ENCODE assay signal across 9 cellular contexts in genomic region chr10:18583575-18584270, GRCh38.
DNase-seq lines count a peak whose midpoint lies in the region; ATAC-seq and TF ChIP-seq lines count a peak whose summit lies in the region.
"Had no signal": no experiment of that assay in that cellular context is flagged by ENCODE, and none has a peak within 500 bp of the region (broad histone marks: within the 10 kb centered on the region; RNA-seq: fewer than 3 reads in every experiment).

No MANE protein-coding gene starts in this region.

- H3K9ac ChIP-seq in DND-41 (ENCODE audit: low read depth, low read length), result peak overlapping the region; percentile 22; the same call in 1 of the 2 replicates

- ATAC-seq in DND-41 (ENCODE audit: insufficient read depth, low read depth) (no peak), GM23338 (peak; percentile 55; the same call in 2 of the 3 replicates), RWPE2 (ENCODE audit: low read depth) (no peak), HG02840 (IDR thresholded peaks at IDR 0.05; ENCODE audit: low FRiP score, unreplicated experiment) (no peak), GM19467 (IDR thresholded peaks at IDR 0.05; ENCODE audit: unreplicated experiment) (no peak)

- H3K9me3 ChIP-seq in DND-41 (ENCODE audit: insufficient read depth, low read length, severe bottlenecking) (peaks cover 10% of the 10 kb centered on the region), RWPE2 (ENCODE audit: severe bottlenecking) (no peaks in the 10 kb centered on the region), hepatocyte (ENCODE audit: low read depth) (no peaks in the 10 kb centered on the region), esophagus squamous epithelium (no peaks in the 10 kb centered on the region)
- H3K9me3 ChIP-seq: thyroid gland had no signal

- H3K4me2 ChIP-seq in DND-41 (ENCODE audit: insufficient read depth, low read length), result peak overlapping the region; percentile 16
- H3K4me2 ChIP-seq in GM23338, result no peak overlapping the region
- H3K4me2 ChIP-seq in hepatocyte, result no peak overlapping the region

- H3K9me2 ChIP-seq in GM23338 (ENCODE audit: insufficient read depth) (no peaks in the 10 kb centered on the region), hepatocyte (replicated peaks; ENCODE audit: insufficient read depth) (no peaks in the 10 kb centered on the region)

- TF ChIP-seq CTCF in DND-41 (IDR thresholded peaks at IDR 0.05; ENCODE audit: borderline replicate concordance, extremely low read depth, low read length, poor library complexity, severe bottlenecking), result peak; percentile 40
- peak; percentile 25 to 37; a peak in 3 of 4 replicates for TF ChIP-seq CTCF in GM23338 (conservative IDR thresholded peaks at IDR 0.05; ENCODE audit: low read depth in 2 of 2)
- peak; percentile 44 for TF ChIP-seq CTCF in RWPE2 (IDR thresholded peaks at IDR 0.05; ENCODE audit: poor library complexity, severe bottlenecking)
- peak; percentile 21 for TF ChIP-seq CTCF in hepatocyte (IDR thresholded peaks at IDR 0.05; ENCODE audit: poor library complexity)
- TF ChIP-seq CTCF in esophagus squamous epithelium (IDR thresholded peaks at IDR 0.05), result peak in 2 of 6 experiments; percentile 10 to 22

- H3F3A ChIP-seq in GM23338 (replicated peaks; ENCODE audit: low read depth), result no peaks in the 10 kb centered on the region

- H3K27me3 ChIP-seq in DND-41 (ENCODE audit: insufficient read depth, low read length, poor library complexity) (no peaks in the 10 kb centered on the region), GM23338 (ENCODE audit: insufficient read depth) (no peaks in the 10 kb centered on the region), RWPE2 (ENCODE audit: insufficient read depth, poor library complexity, severe bottlenecking) (no peaks in the 10 kb centered on the region), hepatocyte (no peaks in the 10 kb centered on the region), esophagus squamous epithelium (no peaks in the 10 kb centered on the region)
- H3K27me3 ChIP-seq: thyroid gland had no signal

- H3K27ac Mint-ChIP-seq in GM23338, result no peak overlapping the region

- peaks cover 2% of the 10 kb centered on the region for H3K27me3 Mint-ChIP-seq in GM23338 (ENCODE audit: insufficient read depth, low read depth, poor library complexity)

- no peak for DNase-seq in DND-41
- DNase-seq in GM23338 (ENCODE audit: low spot score), result no peak
- DNase-seq in RWPE2 (ENCODE audit: low spot score), result no peak
- DNase-seq in hepatocyte (ENCODE audit: low spot score), result no peak
- no peak for DNase-seq in esophagus squamous epithelium (lab: John Stamatoyannopoulos, UW)
- DNase-seq: stimulated activated CD4-positive, alpha-beta T cell treated with anti-CD3 and anti-CD28 coated beads, Interleukin-4, amount 100 ng/mL, for 4 hours; thyroid gland had no signal

- peak overlapping the region; percentile 75 for H3K27ac ChIP-seq in DND-41 (ENCODE audit: low read length)
- H3K27ac ChIP-seq in GM23338 (ENCODE audit: low read depth), result no peak overlapping the region
- H3K27ac ChIP-seq in RWPE2 (ENCODE audit: poor library complexity, severe bottlenecking), result no peak overlapping the region
- H3K27ac ChIP-seq in hepatocyte, result no peak overlapping the region
- no peak overlapping the region for H3K27ac ChIP-seq in esophagus squamous epithelium
- H3K27ac ChIP-seq: thyroid gland had no signal

- peaks cover 9% of the 10 kb centered on the region; the same call in 2 of the 3 replicates for H3K4me1 Mint-ChIP-seq in GM23338

- H3K36me3 Mint-ChIP-seq in GM23338 (ENCODE audit: low read depth), result peaks cover 72% of the 10 kb centered on the region

- no peak overlapping the region for H2AFZ ChIP-seq in DND-41 (ENCODE audit: low read depth, low read length)
- H2AFZ ChIP-seq in GM23338, result no peak overlapping the region
- H2AFZ ChIP-seq in hepatocyte, result no peak overlapping the region

- H3K36me3 ChIP-seq in DND-41 (ENCODE audit: insufficient read depth, low read length) (peaks cover 63% of the 10 kb centered on the region), GM23338 (ENCODE audit: insufficient read depth) (0 out of 2 replicates have a peak, but pooled peaks cover 9% of the 10 kb centered on the region), RWPE2 (ENCODE audit: low read depth) (peaks cover 27% of the 10 kb centered on the region), hepatocyte (replicated peaks; ENCODE audit: insufficient read depth, low read depth) (no peaks in the 10 kb centered on the region), esophagus squamous epithelium (peaks cover 0 to 77% (median 4%) of the 10 kb centered on the region in 3 donors)

- intact Hi-C loops in esophagus squamous epithelium (cut with DNase I), result no loop called here

- H3K4me3 ChIP-seq in DND-41 (ENCODE audit: low read depth in 1 of 2, low read length in 2 of 2) (no peak overlapping the region; a peak in 1 of 4 replicates), GM23338 (no peak overlapping the region), RWPE2 (ENCODE audit: severe bottlenecking) (no peak overlapping the region), hepatocyte (no peak overlapping the region), esophagus squamous epithelium (no peak overlapping the region)
- H3K4me3 ChIP-seq: thyroid gland had no signal

- H3K79me2 ChIP-seq in DND-41 (ENCODE audit: insufficient read depth, low read length), result no peaks in the 10 kb centered on the region
- H3K79me2 ChIP-seq in GM23338 (replicated peaks; ENCODE audit: insufficient read depth), result peaks cover under 1% of the 10 kb centered on the region; the same call in 1 of the 2 replicates
- H3K79me2 ChIP-seq in hepatocyte, result no peaks in the 10 kb centered on the region

- H3K9me3 Mint-ChIP-seq in GM23338, result peaks cover 7% of the 10 kb centered on the region

- no peaks in the 10 kb centered on the region for H4K20me1 ChIP-seq in DND-41 (ENCODE audit: insufficient read depth, low read length)
- no peaks in the 10 kb centered on the region for H4K20me1 ChIP-seq in GM23338 (replicated peaks; ENCODE audit: insufficient read depth)
- no peaks in the 10 kb centered on the region for H4K20me1 ChIP-seq in hepatocyte (ENCODE audit: insufficient read depth, poor library complexity, severe bottlenecking)

- H3K4me3 Mint-ChIP-seq in GM23338, result no peak overlapping the region

- H3K4me1 ChIP-seq in DND-41 (ENCODE audit: insufficient read depth, low read length) (peaks cover 28% of the 10 kb centered on the region), GM23338 (ENCODE audit: insufficient read depth) (no peaks in the 10 kb centered on the region), RWPE2 (ENCODE audit: insufficient read depth, poor library complexity, severe bottlenecking) (no peaks in the 10 kb centered on the region), hepatocyte (ENCODE audit: insufficient read depth) (no peaks in the 10 kb centered on the region), esophagus squamous epithelium (no peaks in the 10 kb centered on the region)

- TF ChIP-seq POLR2A in esophagus squamous epithelium (IDR thresholded peaks at IDR 0.05), result no peak

- 83% methylated on average over 5 of the region's 5 CpGs for WGBS in hepatocyte (ENCODE audit: low lambda C conversion rate, missing lambda C conversion rate)
- WGBS in esophagus squamous epithelium, 2 donors, result 86 to 88% methylated on average over 3 to 5 of the region's 5 CpGs

TF ChIP-seq in GM23338, 12 proteins besides CTCF, POLR2A, EP300 and RAD21 (continues in another document):
- TF ChIP-seq EZH2 (IDR thresholded peaks at IDR 0.05; ENCODE audit: low read depth, unreplicated experiment), result no peak
- TF ChIP-seq STAT1 (IDR thresholded peaks at IDR 0.05; ENCODE audit: unreplicated experiment), result no peak
- no peak for TF ChIP-seq ZNF114 (CRISPR knock-in tag; IDR thresholded peaks at IDR 0.05)
- no peak for TF ChIP-seq JUNB (IDR thresholded peaks at IDR 0.05; ENCODE audit: unreplicated experiment)
- TF ChIP-seq ETS1 (IDR thresholded peaks at IDR 0.05), result no peak
- TF ChIP-seq CREB1 (CRISPR knock-in tag; IDR thresholded peaks at IDR 0.05; ENCODE audit: low read depth), result no peak
- TF ChIP-seq NANOG (IDR thresholded peaks at IDR 0.05; ENCODE audit: borderline replicate concordance), result no peak
- TF ChIP-seq EZH2phosphoT487 (IDR thresholded peaks at IDR 0.05; ENCODE audit: unreplicated experiment), result no peak
